19 cellular contexts compared by ENCODE assay signal in the genomic region with DNA sequence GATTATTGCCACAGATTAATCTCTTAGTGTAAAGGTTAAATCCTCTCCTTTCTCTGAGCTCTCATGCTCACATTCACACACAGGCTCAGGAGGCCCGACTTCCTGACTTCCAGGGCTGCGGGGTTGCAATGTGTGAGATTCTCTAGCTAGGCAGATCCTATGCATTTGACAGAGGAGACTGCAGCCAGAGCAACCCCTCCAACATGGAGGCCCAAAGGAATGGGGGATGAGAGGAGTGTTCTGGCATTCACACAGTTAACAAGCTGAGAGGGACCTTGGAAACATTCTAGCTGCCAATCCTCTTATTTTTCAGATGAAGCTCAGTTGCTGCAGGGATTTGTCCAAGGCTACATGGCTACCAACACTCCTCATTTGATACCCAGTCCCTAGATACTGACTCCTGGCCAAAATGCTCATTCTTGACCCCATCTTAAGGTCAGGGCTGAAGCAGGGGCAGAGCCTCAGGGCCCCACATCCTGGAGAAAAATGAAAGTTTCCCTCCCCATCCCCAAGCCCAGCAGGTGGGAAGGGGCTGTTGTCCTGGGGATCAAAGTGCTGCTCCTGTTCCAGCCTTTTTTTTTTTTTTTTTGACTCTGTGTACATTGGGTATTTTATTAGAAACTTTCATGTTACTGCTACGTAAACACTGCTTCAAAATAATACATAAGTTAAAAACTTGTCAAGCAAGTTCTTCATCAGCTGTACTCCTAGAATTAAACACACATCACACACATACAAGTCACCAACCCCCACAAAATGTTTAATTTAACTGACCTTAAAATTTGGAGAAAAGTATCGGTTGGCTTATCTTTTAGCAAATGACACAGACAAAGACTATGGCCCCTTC.
DNase-seq lines count a peak whose midpoint lies in the region; ATAC-seq, FAIRE-seq and TF ChIP-seq lines count a peak whose summit lies in the region.
"Had no signal": no experiment of that assay in that cellular context is flagged by ENCODE, and none has a peak within 500 bp of the region (broad histone marks: within the 10 kb centered on the region; RNA-seq: fewer than 3 reads in every experiment).

No MANE protein-coding gene starts in this region.

- POLR2A ChIA-PET in HepG2 (lab: Yijun Ruan, JAX): interaction anchor here (1.2 to 1.3 kb wide), 2 partner anchors 24 to 42 kb away, joined by 3 read pairs; no protein-coding TSS in a partner anchor

- H4K20me1 ChIP-seq in HepG2 (ENCODE audit: insufficient read depth, low read length) (no peaks in the 10 kb centered on the region), smooth muscle cell (ENCODE audit: low read depth) (no peaks in the 10 kb centered on the region)

- no peaks in the 10 kb centered on the region for H3K79me1 ChIP-seq in neuronal stem cell (ENCODE audit: low read depth, low read length)

- H3K27ac ChIP-seq in HepG2 (ENCODE audit: extremely low read length, insufficient read depth, low read length) (peak overlapping the region; percentile 67), right lobe of liver (no peak overlapping the region), esophagus (ENCODE audit: low read depth in 2 of 2, low read length in 1 of 2) (peak overlapping the region; percentile 78 to 84), neuronal stem cell (replicated peaks; ENCODE audit: low read length) (no peak overlapping the region), smooth muscle cell (ENCODE audit: low read depth) (no peak overlapping the region)
- H3K27ac ChIP-seq: left ventricle myocardium inferior, ovary had no signal

- peak overlapping the region; percentile 77 for H3K18ac ChIP-seq in neuronal stem cell (ENCODE audit: low read length)

- H3K14ac ChIP-seq in neuronal stem cell (ENCODE audit: low read length): no peak overlapping the region

- H3K9ac ChIP-seq in HepG2 (ENCODE audit: insufficient read depth, low read depth, low read length): peak overlapping the region; percentile 53
- H3K9ac ChIP-seq in neuronal stem cell (ENCODE audit: low read depth, low read length, poor library complexity): no peak overlapping the region
- H3K9ac ChIP-seq in smooth muscle cell (ENCODE audit: low read depth): no peak overlapping the region

- no peak overlapping the region for H4K8ac ChIP-seq in neuronal stem cell (ENCODE audit: low read depth, low read length)

- 2% methylated on average over 4 of the region's 4 CpGs for WGBS in HepG2 (ENCODE audit: low lambda C conversion rate)
- WGBS in right lobe of liver (ENCODE audit: insufficient coverage, low coverage, low lambda C conversion rate, missing lambda C conversion rate): 36% methylated on average over 4 of the region's 4 CpGs
- 29 to 34% methylated on average over 4 of the region's 4 CpGs for WGBS in esophagus, 2 donors
- WGBS in neuronal stem cell (ENCODE audit: extremely low coverage in 2 of 2, insufficient read length in 2 of 2, insufficient replicate concordance in 1 of 2), 2 donors: no CpG with 5 or more reads among the region's 4 CpGs
- 71% methylated on average over 4 of the region's 4 CpGs for WGBS in smooth muscle cell (ENCODE audit: low lambda C conversion rate)

- H2BK12ac ChIP-seq in neuronal stem cell (ENCODE audit: low read length): no peak overlapping the region

- no peak overlapping the region for H2BK15ac ChIP-seq in neuronal stem cell (ENCODE audit: low read length)

- no peaks in the 10 kb centered on the region for H3K36me3 Mint-ChIP-seq in activated naive CD8-positive, alpha-beta T cell treated with anti-CD3 and anti-CD28 coated beads, Interleukin-2, amount 50 U/mL, for 24 hours (ENCODE audit: low read depth)

- TF ChIP-seq POLR2A in HepG2 (IDR thresholded peaks at IDR 0.05; ENCODE audit: insufficient read depth in 1 of 2, low read depth in 2 of 2, low read length in 2 of 2) (no peak), right lobe of liver (IDR thresholded peaks at IDR 0.05) (no peak)

- H3K27me3 ChIP-seq in HepG2 (ENCODE audit: control insufficient read depth in 1 of 2, insufficient read depth in 2 of 2, low read length in 2 of 2): no peaks in the 10 kb centered on the region; a peak in 1 of 5 replicates
- H3K27me3 ChIP-seq in right lobe of liver: no peaks in the 10 kb centered on the region
- no peaks in the 10 kb centered on the region for H3K27me3 ChIP-seq in esophagus (ENCODE audit: control insufficient read depth in 1 of 2, insufficient read depth in 2 of 2, low read length in 2 of 2)
- no peaks in the 10 kb centered on the region for H3K27me3 ChIP-seq in neuronal stem cell (ENCODE audit: control insufficient read depth in 3 of 3, insufficient read depth in 3 of 3, low read depth in 1 of 3, low read length in 3 of 3)
- H3K27me3 ChIP-seq in smooth muscle cell (ENCODE audit: low read depth): no peaks in the 10 kb centered on the region
- H3K27me3 ChIP-seq: ovary had no signal

- no peaks in the 10 kb centered on the region for H3F3A ChIP-seq in smooth muscle cell (ENCODE audit: low read depth)

- peak overlapping the region; percentile 43 for H2BK120ac ChIP-seq in neuronal stem cell (ENCODE audit: low read depth, low read length)

- no peak overlapping the region for H2BK5ac ChIP-seq in neuronal stem cell (ENCODE audit: low read length)

- H2AFZ ChIP-seq in HepG2 (ENCODE audit: low read length): no peak overlapping the region
- H2AFZ ChIP-seq in neuronal stem cell (ENCODE audit: low read length): no peak overlapping the region
- no peak overlapping the region for H2AFZ ChIP-seq in smooth muscle cell (ENCODE audit: low read depth)

- peak; percentile 43 for FAIRE-seq in HepG2 (lab: Jason Lieb, UNC)

- CTCF ChIA-PET in HepG2 (lab: Yijun Ruan, JAX; ENCODE audit: low intra/inter-chr PET ratio, low total read pairs): interaction anchor here (1.8 kb wide), 1 partner anchor 305 kb away, joined by 13 read pairs; no protein-coding TSS in a partner anchor

- H3K9me3 ChIP-seq in HepG2 (ENCODE audit: low read length) (no peaks in the 10 kb centered on the region), right lobe of liver (no peaks in the 10 kb centered on the region), esophagus (ENCODE audit: control insufficient read depth in 2 of 2, insufficient read depth in 1 of 2, low read depth in 1 of 2, low read length in 1 of 2) (no peaks in the 10 kb centered on the region), neuronal stem cell (replicated peaks in 1 of 2; ENCODE audit: control insufficient read depth in 2 of 2, insufficient read depth in 1 of 2, low read depth in 1 of 2, low read length in 2 of 2) (no peaks in the 10 kb centered on the region), smooth muscle cell (replicated peaks; ENCODE audit: low read depth) (no peaks in the 10 kb centered on the region)
- H3K9me3 ChIP-seq: ovary had no signal

- no peak overlapping the region for H3K4ac ChIP-seq in neuronal stem cell (ENCODE audit: low read length)

- no peak overlapping the region for H3K4me3 Mint-ChIP-seq in activated naive CD8-positive, alpha-beta T cell treated with anti-CD3 and anti-CD28 coated beads, Interleukin-2, amount 50 U/mL, for 24 hours

- no peak overlapping the region for H3K23ac ChIP-seq in neuronal stem cell (ENCODE audit: low read depth, low read length, poor library complexity)

- TF ChIP-seq CTCF in HepG2 (CRISPR knock-in tag; IDR thresholded peaks at IDR 0.05): no peak
- no peak for TF ChIP-seq CTCF in right lobe of liver (IDR thresholded peaks at IDR 0.05)
- TF ChIP-seq CTCF in smooth muscle cell (IDR thresholded peaks at IDR 0.05; ENCODE audit: borderline replicate concordance, insufficient read depth, poor library complexity, severe bottlenecking): no peak

- H3K79me2 ChIP-seq in HepG2 (ENCODE audit: insufficient read depth, low read length) (no peaks in the 10 kb centered on the region), smooth muscle cell (ENCODE audit: low read depth) (no peaks in the 10 kb centered on the region)

- H3K36me3 ChIP-seq in HepG2 (replicated peaks in 1 of 2; ENCODE audit: control insufficient read depth in 1 of 2, insufficient read depth in 2 of 2, low read length in 2 of 2) (no peaks in the 10 kb centered on the region), right lobe of liver (no peaks in the 10 kb centered on the region), esophagus (ENCODE audit: control insufficient read depth in 2 of 2, insufficient read depth in 2 of 2, low read length in 1 of 2) (no peaks in the 10 kb centered on the region), neuronal stem cell (replicated peaks in 1 of 2; ENCODE audit: control insufficient read depth in 2 of 2, insufficient read depth in 2 of 2, low read length in 2 of 2) (no peaks in the 10 kb centered on the region), smooth muscle cell (ENCODE audit: low read depth) (no peaks in the 10 kb centered on the region)
- H3K36me3 ChIP-seq: left ventricle myocardium inferior, ovary had no signal

- intact Hi-C loops in HepG2 (cut with micrococcal nuclease; ENCODE audit: unreplicated experiment): loop anchor here (1.0 to 5.0 kb wide), 5 partner anchors 32 to 393 kb away; no protein-coding TSS in a partner anchor
- intact Hi-C loops in right lobe of liver (cut with DNase I): loop anchor here in 1 of 2 donors (10.0 kb wide), 1 partner anchor 306 kb away; no protein-coding TSS in a partner anchor

- H3K4me3 ChIP-seq in HepG2 (replicated peaks in 1 of 3; ENCODE audit: insufficient read depth in 1 of 3, low read depth in 2 of 3, low read length in 3 of 3): peak overlapping the region; percentile 15 to 43 (median 31); a peak in 4 of 6 replicates
- H3K4me3 ChIP-seq in right lobe of liver: no peak overlapping the region
- no peak overlapping the region for H3K4me3 ChIP-seq in esophagus (ENCODE audit: low read depth in 1 of 2, low read length in 2 of 2)
- no peak overlapping the region for H3K4me3 ChIP-seq in neuronal stem cell (ENCODE audit: low read length in 2 of 2)
- H3K4me3 ChIP-seq in smooth muscle cell: no peak overlapping the region
- H3K4me3 ChIP-seq: left ventricle myocardium inferior, ovary had no signal

- H3K9me3 Mint-ChIP-seq in activated naive CD8-positive, alpha-beta T cell treated with anti-CD3 and anti-CD28 coated beads, Interleukin-2, amount 50 U/mL, for 24 hours: peaks cover 8% of the 10 kb centered on the region

- no peak overlapping the region for H2AK5ac ChIP-seq in neuronal stem cell (ENCODE audit: low read depth, low read length)

- in situ Hi-C loops in HepG2 (cut with HindIII; ENCODE audit: extremely low pct_ligation_motif_present, low pct_unique_long_range_greater_than_20kb): loop anchor here (5.0 to 25.0 kb wide), 2 partner anchors 303 to 563 kb away; no protein-coding TSS in a partner anchor

- peaks cover 49% of the 10 kb centered on the region for H3K4me1 ChIP-seq in HepG2 (ENCODE audit: insufficient read depth, low read length)
- no peaks in the 10 kb centered on the region for H3K4me1 ChIP-seq in right lobe of liver
- peaks cover 2 to 14% of the 10 kb centered on the region in 2 donors for H3K4me1 ChIP-seq in esophagus (ENCODE audit: control insufficient read depth in 2 of 2, insufficient read depth in 2 of 2, low read length in 1 of 2)
- H3K4me1 ChIP-seq in neuronal stem cell (ENCODE audit: control insufficient read depth in 2 of 2, insufficient read depth in 1 of 2, low read depth in 1 of 2, low read length in 2 of 2): peaks cover 0 to 15% of the 10 kb centered on the region in 2 donors
- H3K4me1 ChIP-seq in smooth muscle cell (ENCODE audit: low read depth): peaks cover 13% of the 10 kb centered on the region

- no peak for TF ChIP-seq RAD21 in HepG2 (CRISPR knock-in tag; IDR thresholded peaks at IDR 0.05)

- peak; percentile 55 for DNase-seq in HepG2 (ENCODE audit: low spot score)
- no peak for DNase-seq in right lobe of liver
- no peak for DNase-seq in neuronal stem cell (ENCODE audit: low spot score)
- DNase-seq in mucosa of gallbladder (ENCODE audit: low spot score): no peak
- DNase-seq in COR-L47 (lab: John Stamatoyannopoulos, UW): no peak
- DNase-seq in activated naive CD8-positive, alpha-beta T cell treated with anti-CD3 and anti-CD28 coated beads, Interleukin-2, amount 50 U/mL, for 24 hours: no peak
- DNase-seq in smooth muscle cell (lab: John Stamatoyannopoulos, UW; ENCODE audit: unreplicated experiment): no peak
- DNase-seq: activated CD8-positive, alpha-beta memory T cell treated with anti-CD3 and anti-CD28 coated beads, Interleukin-2, amount 50 U/mL, for 48 hours; activated gamma-delta T cell; central memory CD4-positive, alpha-beta T cell; glutamatergic neuron; KG1; NCI-H2081 treated with DMSO at 0.1 percent for 48 hours; SIG-M5; stimulated activated CD4-positive, alpha-beta T cell treated with anti-CD3 and anti-CD28 coated beads, Interleukin-2, amount 100 ng/mL, for 48 hours; T-helper 1 cell had no signal

- peaks cover 2% of the 10 kb centered on the region for H3K27me3 Mint-ChIP-seq in activated naive CD8-positive, alpha-beta T cell treated with anti-CD3 and anti-CD28 coated beads, Interleukin-2, amount 50 U/mL, for 24 hours

- peak overlapping the region; percentile 82 for H3K4me2 ChIP-seq in HepG2 (ENCODE audit: low read depth, low read length)
- no peak overlapping the region for H3K4me2 ChIP-seq in neuronal stem cell (ENCODE audit: insufficient read depth, low read length, poor library complexity, severe bottlenecking)
- H3K4me2 ChIP-seq in smooth muscle cell: no peak overlapping the region

- TF ChIP-seq EP300 in HepG2 (IDR thresholded peaks at IDR 0.05; ENCODE audit: low read depth in 2 of 2, low read length in 2 of 2) (peak in 1 of 2 experiments; percentile 38; a peak in 1 of 4 replicates), HepG2 (CRISPR knock-in tag; IDR thresholded peaks at IDR 0.05; ENCODE audit: borderline replicate concordance) (no peak)

- TSS peak; percentile 97 for BruUV-seq in HepG2 (replicated peaks; lab: Mats Ljungman, UMichigan)

- peak; percentile 24 for ATAC-seq in HepG2
- ATAC-seq in right lobe of liver: no peak
- ATAC-seq in activated naive CD8-positive, alpha-beta T cell treated with anti-CD3 and anti-CD28 coated beads, Interleukin-2, amount 50 U/mL, for 24 hours: no peak

- no peaks in the 10 kb centered on the region for H3K4me1 Mint-ChIP-seq in activated naive CD8-positive, alpha-beta T cell treated with anti-CD3 and anti-CD28 coated beads, Interleukin-2, amount 50 U/mL, for 24 hours

- H4K91ac ChIP-seq in neuronal stem cell (ENCODE audit: low read depth, low read length, poor library complexity): peak overlapping the region; percentile 14

- H3K27ac Mint-ChIP-seq in activated naive CD8-positive, alpha-beta T cell treated with anti-CD3 and anti-CD28 coated beads, Interleukin-2, amount 50 U/mL, for 24 hours: no peak overlapping the region

Comparison
In these comparisons a context has a peak if more than half of its experiments do, and no peak if none do; other contexts are left out.
1. H3K27ac ChIP-seq: peak in HepG2 (single experiment) and esophagus (2 of 2); none in right lobe of liver (0 of 3), neuronal stem cell (single experiment) and smooth muscle cell (single experiment).
2. H3K4me3 ChIP-seq: peak in HepG2 (3 of 3); none in right lobe of liver (0 of 3), esophagus (0 of 2), neuronal stem cell (0 of 2) and smooth muscle cell (single experiment).